ENCODE assay signal across 1 cellular context in genomic region chr3:148131990-148132638, GRCh38.
TF ChIP-seq lines count a peak whose summit lies in the region.

No MANE protein-coding gene starts in this region.

TF ChIP-seq in IMR-90, 13 proteins besides CTCF, POLR2A, EP300 and RAD21:
- TF ChIP-seq RFX5 (IDR thresholded peaks at IDR 0.05; ENCODE audit: low read depth, low read length), result no peak
- TF ChIP-seq SMC3 (IDR thresholded peaks at IDR 0.05; ENCODE audit: low read depth, low read length), result no peak
- TF ChIP-seq MXI1 (IDR thresholded peaks at IDR 0.05; ENCODE audit: borderline replicate concordance, low read depth, low read length), result no peak
- TF ChIP-seq BHLHE40 (IDR thresholded peaks at IDR 0.05; ENCODE audit: low read depth, low read length), result no peak
- no peak for TF ChIP-seq NFE2L2 (IDR thresholded peaks at IDR 0.05; ENCODE audit: low read depth, low read length)
- TF ChIP-seq ELK1 (IDR thresholded peaks at IDR 0.05; ENCODE audit: borderline replicate concordance, low read depth, low read length), result no peak
- no peak for TF ChIP-seq FOS (IDR thresholded peaks at IDR 0.05; ENCODE audit: low read depth, low read length)
- TF ChIP-seq CHD1 (IDR thresholded peaks at IDR 0.05; ENCODE audit: low read depth, low read length), result no peak
TF ChIP-seq in IMR-90: peak in this region for 0.
